Comparison of ENCODE assay signal across 25 cellular contexts in the genomic region with DNA sequence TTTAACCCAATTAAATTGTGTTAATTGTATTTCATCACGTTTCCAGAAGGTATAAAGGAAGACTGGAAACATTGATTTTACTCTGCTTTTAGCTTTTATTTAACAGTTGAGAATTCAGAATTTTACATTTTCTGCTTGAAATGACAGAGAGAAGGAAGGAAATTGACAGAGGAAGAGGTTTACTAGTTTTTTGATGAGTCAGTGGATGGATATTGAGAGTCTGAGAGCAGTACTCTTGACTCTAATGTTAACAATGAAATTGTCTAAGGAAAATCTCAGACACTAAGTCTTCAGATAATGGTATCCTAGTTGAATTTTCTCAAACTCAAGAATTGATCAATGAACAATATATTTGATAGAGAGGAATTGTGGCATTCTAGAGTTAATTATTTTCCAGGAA.
DNase-seq lines count a peak whose midpoint lies in the region; ATAC-seq, FAIRE-seq and TF ChIP-seq lines count a peak whose summit lies in the region.
"Had no signal": no experiment of that assay in that cellular context is flagged by ENCODE, and none has a peak within 500 bp of the region (broad histone marks: within the 10 kb centered on the region; RNA-seq: fewer than 3 reads in every experiment).

No MANE protein-coding gene starts in this region.

- H2AFZ ChIP-seq in PC-3 (ENCODE audit: low read length) = no peak overlapping the region
- no peak overlapping the region for H2AFZ ChIP-seq in endothelial cell of umbilical vein (ENCODE audit: low read depth, low read length)
- H2AFZ ChIP-seq in GM23338 = no peak overlapping the region

- dilution Hi-C loops in endothelial cell of umbilical vein (cut with MboI; ENCODE audit: extremely low pct_ligation_motif_present, low sequenced_read_pairs) = no loop called here

- peaks cover 0 to 6% of the 10 kb centered on the region in 2 donors for H3K4me1 Mint-ChIP-seq in natural killer cell treated with Interleukin-12 subunit alpha and Interleukin-12 subunit beta and Interleukin-15 and Interleukin-18, amount 100 ng/mL, for 72 hours (ENCODE audit: low read depth in 2 of 2)
- H3K4me1 Mint-ChIP-seq in natural killer cell = no peaks in the 10 kb centered on the region
- no peaks in the 10 kb centered on the region for H3K4me1 Mint-ChIP-seq in GM23338
- H3K4me1 Mint-ChIP-seq: CD8-positive, alpha-beta memory T cell had no signal

- H3K9me2 ChIP-seq in PC-3 (replicated peaks; ENCODE audit: low read length) = no peaks in the 10 kb centered on the region
- H3K9me2 ChIP-seq in GM23338 (ENCODE audit: insufficient read depth) = no peaks in the 10 kb centered on the region

- H3K4me1 ChIP-seq in PC-3 (ENCODE audit: insufficient read depth, low read length) = peaks cover 22% of the 10 kb centered on the region
- H3K4me1 ChIP-seq in endothelial cell of umbilical vein (ENCODE audit: control insufficient read depth, extremely low read depth, insufficient read depth, low read length) = peaks cover 9% of the 10 kb centered on the region
- no peaks in the 10 kb centered on the region for H3K4me1 ChIP-seq in GM23338 (ENCODE audit: insufficient read depth)
- H3K4me1 ChIP-seq: transverse colon had no signal

- DNase-seq in natural killer cell treated with Interleukin-12 subunit alpha and Interleukin-12 subunit beta and Interleukin-15 and Interleukin-18, amount 100 ng/mL, for 72 hours (ENCODE audit: low spot score) = no peak
- DNase-seq in natural killer cell (no peak), PC-3 (peak; percentile 47), endothelial cell of umbilical vein (ENCODE audit: low read depth, low spot score) (peak; percentile 28), stromal cell of bone marrow (ENCODE audit: low read depth) (peak; percentile 4), GM23338 (ENCODE audit: low spot score) (no peak), NCI-H2081 treated with DMSO at 0.1 percent for 48 hours (lab: John Stamatoyannopoulos, UW) (no peak)
- DNase-seq: activated CD4-positive, alpha-beta T cell treated with anti-CD3 and anti-CD28 coated beads for 48 hours; CD8-positive, alpha-beta memory T cell; DMS53; effector memory CD4-positive, alpha-beta T cell; esophagus squamous epithelium; glutamatergic neuron; left colon; midbrain; NCI-H1417 treated with DMSO at 0.1 percent for 48 hours; NCI-H748 treated with DMSO at 0.1 percent for 48 hours; Right ventricle myocardium superior; stimulated activated CD4-positive, alpha-beta T cell treated with anti-CD3 and anti-CD28 coated beads, Interleukin-2, amount 100 ng/mL, for 48 hours; SW 1271; transverse colon had no signal

- H3K27me3 ChIP-seq in PC-3 (ENCODE audit: low read length) = no peaks in the 10 kb centered on the region
- no peaks in the 10 kb centered on the region for H3K27me3 ChIP-seq in endothelial cell of umbilical vein (ENCODE audit: control insufficient read depth in 2 of 2, insufficient read depth in 2 of 2, low read length in 2 of 2)
- H3K27me3 ChIP-seq in GM23338 (ENCODE audit: insufficient read depth) = no peaks in the 10 kb centered on the region
- H3K27me3 ChIP-seq: esophagus squamous epithelium, transverse colon had no signal

- H3K4me2 ChIP-seq in PC-3 (ENCODE audit: low read length) = peak overlapping the region; percentile 31
- peak overlapping the region; percentile 58 for H3K4me2 ChIP-seq in endothelial cell of umbilical vein (ENCODE audit: insufficient read depth, low read length)
- no peak overlapping the region for H3K4me2 ChIP-seq in GM23338

- H3K36me3 Mint-ChIP-seq in natural killer cell treated with Interleukin-12 subunit alpha and Interleukin-12 subunit beta and Interleukin-15 and Interleukin-18, amount 100 ng/mL, for 72 hours = peaks cover 6% of the 10 kb centered on the region
- H3K36me3 Mint-ChIP-seq in natural killer cell (no peaks in the 10 kb centered on the region), GM23338 (ENCODE audit: low read depth) (peaks cover 20% of the 10 kb centered on the region)

- FAIRE-seq in endothelial cell of umbilical vein (lab: Jason Lieb, UNC) = no peak
- FAIRE-seq: H1 had no signal

- no peaks in the 10 kb centered on the region for H3K9me3 ChIP-seq in PC-3 (ENCODE audit: low read length)
- no peaks in the 10 kb centered on the region for H3K9me3 ChIP-seq in endothelial cell of umbilical vein (replicated peaks; ENCODE audit: control insufficient read depth, insufficient read depth, low read length)
- H3K9me3 ChIP-seq: esophagus squamous epithelium, transverse colon had no signal

- TF ChIP-seq CTCF in natural killer cell (IDR thresholded peaks at IDR 0.05) (no peak), PC-3 (conservative IDR thresholded peaks at IDR 0.05; ENCODE audit: low read depth, low read length) (no peak), endothelial cell of umbilical vein (IDR thresholded peaks at IDR 0.05; ENCODE audit: extremely low read depth in 1 of 2, insufficient read depth in 1 of 2, low read depth in 1 of 2, low read length in 2 of 2) (no peak), GM23338 (conservative IDR thresholded peaks at IDR 0.05; ENCODE audit: low read depth in 2 of 2) (no peak)

- H3K36me3 ChIP-seq in PC-3 (ENCODE audit: low read depth, low read length) (peaks cover 2% of the 10 kb centered on the region; the same call in 1 of the 2 replicates), endothelial cell of umbilical vein (ENCODE audit: control insufficient read depth in 2 of 2, extremely low read depth in 1 of 2, insufficient read depth in 2 of 2, low read length in 2 of 2) (peaks cover 0 to 2% of the 10 kb centered on the region in 2 experiments), GM23338 (ENCODE audit: insufficient read depth) (no peaks in the 10 kb centered on the region)

- H3K79me2 ChIP-seq in PC-3 (ENCODE audit: low read length) = no peaks in the 10 kb centered on the region
- H3K79me2 ChIP-seq in endothelial cell of umbilical vein (ENCODE audit: control insufficient read depth, insufficient read depth, low read length) = no peaks in the 10 kb centered on the region
- no peaks in the 10 kb centered on the region; the same call in 1 of the 2 replicates for H3K79me2 ChIP-seq in GM23338 (replicated peaks; ENCODE audit: insufficient read depth)

- POLR2A ChIA-PET in PC-3 (lab: Charles Lee; ENCODE audit: unreplicated experiment) (no interaction called here), endothelial cell of umbilical vein (lab: Charles Lee) (no interaction called here)

- H3K27me3 Mint-ChIP-seq in natural killer cell treated with Interleukin-12 subunit alpha and Interleukin-12 subunit beta and Interleukin-15 and Interleukin-18, amount 100 ng/mL, for 72 hours = no peaks in the 10 kb centered on the region
- H3K27me3 Mint-ChIP-seq in natural killer cell (ENCODE audit: low read depth in 2 of 2) (no peaks in the 10 kb centered on the region), GM23338 (ENCODE audit: insufficient read depth, low read depth, poor library complexity) (no peaks in the 10 kb centered on the region)
- H3K27me3 Mint-ChIP-seq: CD8-positive, alpha-beta memory T cell; stimulated activated naive CD8-positive, alpha-beta T cell treated with anti-CD3 and anti-CD28 coated beads, Interleukin-15, Interleukin-2, amounts not matched to agents 100 ng/mL and 50 ng/mL, for 24 hours had no signal

- H3K9me3 Mint-ChIP-seq in natural killer cell treated with Interleukin-12 subunit alpha and Interleukin-12 subunit beta and Interleukin-15 and Interleukin-18, amount 100 ng/mL, for 72 hours = no peaks in the 10 kb centered on the region
- H3K9me3 Mint-ChIP-seq in natural killer cell (no peaks in the 10 kb centered on the region), GM23338 (no peaks in the 10 kb centered on the region)
- H3K9me3 Mint-ChIP-seq: CD8-positive, alpha-beta memory T cell; stimulated activated naive CD8-positive, alpha-beta T cell treated with anti-CD3 and anti-CD28 coated beads, Interleukin-15, Interleukin-2, amounts not matched to agents 100 ng/mL and 50 ng/mL, for 24 hours had no signal

- H3F3A ChIP-seq in PC-3 (ENCODE audit: low read length, unreplicated experiment) (no peaks in the 10 kb centered on the region), GM23338 (replicated peaks; ENCODE audit: low read depth) (no peaks in the 10 kb centered on the region)

- H3K27ac ChIP-seq in PC-3 (ENCODE audit: low read length) (0 out of 2 replicates have a peak overlapping the region, but pooled peaks have one; percentile 12), endothelial cell of umbilical vein (ENCODE audit: insufficient read depth, low read depth, low read length) (peak overlapping the region; percentile 17), GM23338 (ENCODE audit: low read depth) (no peak overlapping the region)
- H3K27ac ChIP-seq: esophagus squamous epithelium, skin epidermis, transverse colon had no signal

- no peaks in the 10 kb centered on the region for H3K9me1 ChIP-seq in endothelial cell of umbilical vein (replicated peaks; ENCODE audit: control insufficient read depth, extremely low read depth, insufficient read depth, low read length)

- TF ChIP-seq POLR2A in endothelial cell of umbilical vein (IDR thresholded peaks at IDR 0.05; ENCODE audit: low read depth, low read length) = no peak

- BruUV-seq in PC-3 (replicated peaks; lab: Mats Ljungman, UMichigan) = no TSS peak
- no TSS peak for BruUV-seq in endothelial cell of umbilical vein (replicated peaks; lab: Mats Ljungman, UMichigan)

- H3K27ac Mint-ChIP-seq in natural killer cell treated with Interleukin-12 subunit alpha and Interleukin-12 subunit beta and Interleukin-15 and Interleukin-18, amount 100 ng/mL, for 72 hours = peak overlapping the region; percentile 58 to 59
- H3K27ac Mint-ChIP-seq in natural killer cell (peak overlapping the region in 1 of 2 donors; percentile 7), GM23338 (no peak overlapping the region)
- H3K27ac Mint-ChIP-seq: stimulated activated naive CD8-positive, alpha-beta T cell treated with anti-CD3 and anti-CD28 coated beads, Interleukin-15, Interleukin-2, amounts not matched to agents 100 ng/mL and 50 ng/mL, for 24 hours had no signal

- no peak overlapping the region for H3K9ac ChIP-seq in PC-3 (ENCODE audit: low read length)
- no peak overlapping the region for H3K9ac ChIP-seq in endothelial cell of umbilical vein (replicated peaks; ENCODE audit: extremely low read depth, insufficient read depth, low read length)

- intact Hi-C loops in natural killer cell (cut with micrococcal nuclease) (no loop called here), PC-3 (cut with micrococcal nuclease) (loop anchor here (5.0 kb wide), 1 partner anchor 124 kb away; no protein-coding TSS in a partner anchor), endothelial cell of umbilical vein (cut with micrococcal nuclease) (no loop called here)

- 0 out of 2 replicates have a peak, but pooled peaks cover 4% of the 10 kb centered on the region for H4K20me1 ChIP-seq in PC-3 (ENCODE audit: low read length)
- no peaks in the 10 kb centered on the region for H4K20me1 ChIP-seq in endothelial cell of umbilical vein (replicated peaks; ENCODE audit: control insufficient read depth, extremely low read depth, insufficient read depth, low read length)
- no peaks in the 10 kb centered on the region; the same call in 1 of the 2 replicates for H4K20me1 ChIP-seq in GM23338 (replicated peaks; ENCODE audit: insufficient read depth)

- H3K4me3 ChIP-seq in PC-3 (ENCODE audit: low read length) (no peak overlapping the region), endothelial cell of umbilical vein (replicated peaks in 1 of 3; ENCODE audit: insufficient read depth in 1 of 3, low read depth in 1 of 3, low read length in 3 of 3) (no peak overlapping the region), GM23338 (no peak overlapping the region)
- H3K4me3 ChIP-seq: esophagus squamous epithelium, skin epidermis, transverse colon had no signal

- no peak for ATAC-seq in natural killer cell treated with Interleukin-12 subunit alpha and Interleukin-12 subunit beta and Interleukin-15 and Interleukin-18, amount 100 ng/mL, for 72 hours
- ATAC-seq in natural killer cell (no peak), PC-3 (peak; percentile 60), GM23338 (no peak), HG02885 (IDR thresholded peaks at IDR 0.05; ENCODE audit: poor library complexity, unreplicated experiment) (no peak)
- ATAC-seq: left colon had no signal

- CTCF ChIA-PET in PC-3 (lab: Charles Lee) = no interaction called here
- CTCF ChIA-PET in endothelial cell of umbilical vein (lab: Charles Lee) = interaction anchor here (2.8 kb wide), 1 partner anchor 13 kb away, joined by 18 read pairs; no protein-coding TSS in a partner anchor

- H3K4me3 Mint-ChIP-seq in natural killer cell treated with Interleukin-12 subunit alpha and Interleukin-12 subunit beta and Interleukin-15 and Interleukin-18, amount 100 ng/mL, for 72 hours = peak overlapping the region; percentile 23
- H3K4me3 Mint-ChIP-seq in natural killer cell (no peak overlapping the region), GM23338 (no peak overlapping the region)
- H3K4me3 Mint-ChIP-seq: CD8-positive, alpha-beta memory T cell; stimulated activated naive CD8-positive, alpha-beta T cell treated with anti-CD3 and anti-CD28 coated beads, Interleukin-15, Interleukin-2, amounts not matched to agents 100 ng/mL and 50 ng/mL, for 24 hours had no signal

Comparison
In these comparisons a context has a peak if more than half of its experiments do, and no peak if none do; other contexts are left out.
1. DNase-seq: peak in PC-3 (single experiment), endothelial cell of umbilical vein (single experiment) and stromal cell of bone marrow (single experiment); none in natural killer cell treated with Interleukin-12 subunit alpha and Interleukin-12 subunit beta and Interleukin-15 and Interleukin-18, amount 100 ng/mL, for 72 hours (single experiment), natural killer cell (single experiment), GM23338 (single experiment) and NCI-H2081 treated with DMSO at 0.1 percent for 48 hours (single experiment).